In genomic region chr4:34112573-34112972, GRCh38 we compare ENCODE assay signal across 20 cellular contexts.
"Had no signal": no experiment of that assay in that cellular context is flagged by ENCODE, and none has a peak within 500 bp of the region (broad histone marks: within the 10 kb centered on the region; RNA-seq: fewer than 3 reads in every experiment).

No MANE protein-coding gene starts in this region.

- H3K79me2 ChIP-seq: hepatocyte had no signal

- DNase-seq: dermis blood vessel endothelial cell; dorsolateral prefrontal cortex; effector CD4-positive, alpha-beta T cell; effector memory CD4-positive, alpha-beta T cell; foreskin keratinocyte; heart left ventricle; hypothalamus; immature natural killer cell; islet precursor cell; kidney; kidney glomerular epithelial cell; left ventricle myocardium inferior; lower lobe of right lung; mesenchymal stem cell had no signal

- H3K36me3 ChIP-seq: esophagus muscularis mucosa, gastroesophageal sphincter, heart left ventricle, left ventricle myocardium inferior, lower lobe of right lung had no signal

- H3K27ac ChIP-seq: coronary artery, dorsolateral prefrontal cortex, esophagus muscularis mucosa, foreskin keratinocyte, gastroesophageal sphincter, heart left ventricle, hepatocyte, left ventricle myocardium inferior, lower lobe of right lung had no signal

- H3K4me2 ChIP-seq: hepatocyte had no signal

- H3K9me3 ChIP-seq: esophagus muscularis mucosa, gastroesophageal sphincter, heart left ventricle, left ventricle myocardium inferior, lower lobe of right lung had no signal

- H2AFZ ChIP-seq: hepatocyte had no signal

- H3K4me3 ChIP-seq: coronary artery, dorsolateral prefrontal cortex, esophagus muscularis mucosa, gastroesophageal sphincter, heart left ventricle, hepatocyte, left ventricle myocardium inferior, lower lobe of right lung had no signal

- H3K4me1 ChIP-seq: esophagus muscularis mucosa, foreskin keratinocyte, gastroesophageal sphincter, heart left ventricle, left ventricle myocardium inferior, lower lobe of right lung had no signal

- ATAC-seq: foreskin keratinocyte, gastroesophageal sphincter, heart left ventricle, lower lobe of right lung had no signal

- H3K27me3 ChIP-seq: dorsolateral prefrontal cortex, esophagus muscularis mucosa, foreskin keratinocyte, gastroesophageal sphincter, heart left ventricle, hepatocyte had no signal

- FAIRE-seq: colon, endothelial cell of umbilical vein, kidney had no signal
